ENCODE assay signal across 18 cellular contexts in the genomic region with DNA sequence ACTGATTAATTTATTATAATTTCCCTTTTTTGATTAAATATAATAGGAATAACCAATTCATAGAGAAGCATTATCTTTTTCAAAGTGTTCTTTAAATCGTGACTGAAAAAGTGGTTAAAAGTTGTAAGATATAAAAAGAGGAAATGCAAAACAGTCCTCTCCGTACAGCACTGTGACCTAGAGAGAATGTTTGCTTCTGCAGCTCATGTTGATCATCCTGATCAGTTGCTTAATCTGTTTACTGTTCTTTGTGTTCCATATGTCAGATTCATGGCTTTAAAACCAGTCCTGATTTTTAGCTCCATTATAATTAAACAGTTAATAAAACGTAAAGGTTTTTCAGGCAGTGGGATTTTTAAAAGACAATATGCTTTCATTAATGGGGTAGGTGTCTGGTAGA. TPM values are rescaled to one million over a fixed set of nuclear protein-coding genes. Genes with fewer than 3 reads are reported as not detected.
A peak's percentile ranks its signal among the peaks of the same experiment; 100 is the strongest.
DNase-seq lines count a peak whose midpoint lies in the region; ATAC-seq and TF ChIP-seq lines count a peak whose summit lies in the region.
"Had no signal": no experiment of that assay in that cellular context is flagged by ENCODE, and none has a peak within 500 bp of the region (broad histone marks: within the 10 kb centered on the region; RNA-seq: fewer than 3 reads in every experiment).

No MANE protein-coding gene starts in this region.

- H3K4me1 Mint-ChIP-seq in activated CD4-positive, alpha-beta T cell treated with anti-CD3 and anti-CD28 coated beads for 36 hours = peaks cover 10% of the 10 kb centered on the region
- H3K4me1 Mint-ChIP-seq in endodermal cell = peaks cover 44% of the 10 kb centered on the region
- H3K4me1 Mint-ChIP-seq in activated T-cell treated with anti-CD3 and anti-CD28 coated beads, Interleukin-2, amount 50 U/mL, for 4 hours (ENCODE audit: low read depth) = peaks cover 7% of the 10 kb centered on the region

- H3K4me3 Mint-ChIP-seq in activated CD4-positive, alpha-beta T cell treated with anti-CD3 and anti-CD28 coated beads for 36 hours = no peak overlapping the region
- H3K4me3 Mint-ChIP-seq in endodermal cell = no peak overlapping the region
- no peak overlapping the region for H3K4me3 Mint-ChIP-seq in activated T-cell treated with anti-CD3 and anti-CD28 coated beads, Interleukin-2, amount 50 U/mL, for 4 hours
- H3K4me3 Mint-ChIP-seq: activated naive CD8-positive, alpha-beta T cell treated with anti-CD3 and anti-CD28 coated beads for 36 hours; CD4-positive, alpha-beta memory T cell; naive B cell; T-helper 1 cell treated with Interleukin-12 subunit alpha and Interleukin-12 subunit beta and Interleukin-4 antibody, amounts not matched to agents 30 μg/mL and 1 μg/mL, for 36 hours had no signal

- H3K27me3 ChIP-seq in endodermal cell (ENCODE audit: control insufficient read depth, insufficient read depth, low read length, poor library complexity, severe bottlenecking) (no peaks in the 10 kb centered on the region), testis (no peaks in the 10 kb centered on the region)

- H3K4me3 ChIP-seq in endodermal cell (ENCODE audit: low read length) (no peak overlapping the region), testis (no peak overlapping the region)

- H3K27ac ChIP-seq in endodermal cell (ENCODE audit: low read depth, low read length) (no peak overlapping the region), testis (peak overlapping the region; percentile 69 to 74)

- H3K9ac ChIP-seq in endodermal cell (ENCODE audit: extremely low read depth, low read length, poor library complexity, severe bottlenecking) = no peak overlapping the region

- TF ChIP-seq CTCF in endodermal cell (conservative IDR thresholded peaks at IDR 0.05) = no peak
- TF ChIP-seq CTCF in testis (IDR thresholded peaks at IDR 0.05) = no peak

- no peaks in the 10 kb centered on the region for H3K9me3 Mint-ChIP-seq in activated CD4-positive, alpha-beta T cell treated with anti-CD3 and anti-CD28 coated beads for 36 hours (ENCODE audit: low read depth)
- peaks cover 7% of the 10 kb centered on the region for H3K9me3 Mint-ChIP-seq in endodermal cell
- H3K9me3 Mint-ChIP-seq in activated T-cell treated with anti-CD3 and anti-CD28 coated beads, Interleukin-2, amount 50 U/mL, for 4 hours = no peaks in the 10 kb centered on the region
- H3K9me3 Mint-ChIP-seq: activated naive CD8-positive, alpha-beta T cell treated with anti-CD3 and anti-CD28 coated beads for 36 hours; CD4-positive, alpha-beta memory T cell; naive B cell; T-helper 1 cell treated with Interleukin-12 subunit alpha and Interleukin-12 subunit beta and Interleukin-4 antibody, amounts not matched to agents 30 μg/mL and 1 μg/mL, for 36 hours had no signal

- no peak for ATAC-seq in activated CD4-positive, alpha-beta T cell treated with anti-CD3 and anti-CD28 coated beads for 36 hours
- no peak for ATAC-seq in HG02938 (IDR thresholded peaks at IDR 0.05; ENCODE audit: unreplicated experiment)
- ATAC-seq in activated T-cell treated with anti-CD3 and anti-CD28 coated beads, Interleukin-2, amount 50 U/mL, for 4 hours = no peak
- no peak for ATAC-seq in GM21717 (IDR thresholded peaks at IDR 0.05; ENCODE audit: unreplicated experiment)

- intact Hi-C loops in activated CD4-positive, alpha-beta T cell treated with anti-CD3 and anti-CD28 coated beads for 36 hours (cut with DNase I, micrococcal nuclease) = no loop called here
- intact Hi-C loops in testis (cut with DNase I; ENCODE audit: low total_unique reads) = no loop called here

- peaks cover 12% of the 10 kb centered on the region for H3K9me3 ChIP-seq in endodermal cell (ENCODE audit: control insufficient read depth, low read length)
- H3K9me3 ChIP-seq in testis = no peaks in the 10 kb centered on the region

- H3K4me1 ChIP-seq in endodermal cell (ENCODE audit: control insufficient read depth, insufficient read depth, low read length) (peaks cover 8% of the 10 kb centered on the region), testis (peaks cover 55% of the 10 kb centered on the region)

- H3K27me3 Mint-ChIP-seq in activated CD4-positive, alpha-beta T cell treated with anti-CD3 and anti-CD28 coated beads for 36 hours = no peaks in the 10 kb centered on the region
- H3K27me3 Mint-ChIP-seq in endodermal cell (ENCODE audit: insufficient read depth) = no peaks in the 10 kb centered on the region
- no peaks in the 10 kb centered on the region for H3K27me3 Mint-ChIP-seq in activated T-cell treated with anti-CD3 and anti-CD28 coated beads, Interleukin-2, amount 50 U/mL, for 4 hours (ENCODE audit: low read depth)
- H3K27me3 Mint-ChIP-seq: activated naive CD8-positive, alpha-beta T cell treated with anti-CD3 and anti-CD28 coated beads for 36 hours had no signal

- peaks cover 14% of the 10 kb centered on the region for H3K36me3 ChIP-seq in endodermal cell (ENCODE audit: control insufficient read depth, insufficient read depth, low read length)
- no peaks in the 10 kb centered on the region for H3K36me3 ChIP-seq in testis (ENCODE audit: low read depth, missing control alignments)

- POLR2A ChIA-PET in activated CD4-positive, alpha-beta T cell treated with anti-CD3 and anti-CD28 coated beads for 36 hours (lab: Charles Lee) = no interaction called here

- CTCF ChIA-PET in activated CD4-positive, alpha-beta T cell treated with anti-CD3 and anti-CD28 coated beads for 36 hours (lab: Charles Lee) = interaction anchor here (1.1 to 1.7 kb wide), 3 partner anchors 9 to 162 kb away, joined by 3 to 4 read pairs (median 3); no protein-coding TSS in a partner anchor

- 84 to 92% methylated on average over 2 to 3 of the region's 3 CpGs for WGBS in endodermal cell (ENCODE audit: insufficient coverage in 1 of 2, insufficient read length in 1 of 2), 2 experiments
- WGBS in testis, 2 donors = 32 to 42% methylated on average over 3 of the region's 3 CpGs

- no peak for DNase-seq in activated CD4-positive, alpha-beta T cell treated with anti-CD3 and anti-CD28 coated beads for 36 hours
- DNase-seq in activated CD4-positive, alpha-beta T cell treated with anti-CD3 and anti-CD28 coated beads for 48 hours = no peak
- DNase-seq in NCI-H524 treated with DMSO at 0.1 percent for 48 hours (lab: John Stamatoyannopoulos, UW) (peak; percentile 75), endodermal cell (no peak), testis (no peak)
- no peak for DNase-seq in activated T-cell treated with anti-CD3 and anti-CD28 coated beads, Interleukin-2, amount 50 U/mL, for 4 hours
- DNase-seq: activated CD4-positive, CD25-positive, alpha-beta regulatory T cell; activated CD8-positive, alpha-beta memory T cell treated with anti-CD3 and anti-CD28 coated beads for 24 hours; activated naive CD8-positive, alpha-beta T cell treated with anti-CD3 and anti-CD28 coated beads for 36 hours; CD4-positive, alpha-beta memory T cell; dermis blood vessel endothelial cell; DMS79 treated with DMSO at 0.1 percent for 48 hours; naive B cell; NCI-H1436 treated with DMSO at 0.1 percent for 48 hours; NCI-H226 had no signal

- no peak for TF ChIP-seq POLR2A in testis (IDR thresholded peaks at IDR 0.05)

- no peaks in the 10 kb centered on the region for H3K36me3 Mint-ChIP-seq in activated CD4-positive, alpha-beta T cell treated with anti-CD3 and anti-CD28 coated beads for 36 hours (ENCODE audit: low read depth)
- H3K36me3 Mint-ChIP-seq in endodermal cell (ENCODE audit: low read depth) = peaks cover 13% of the 10 kb centered on the region
- no peaks in the 10 kb centered on the region for H3K36me3 Mint-ChIP-seq in activated T-cell treated with anti-CD3 and anti-CD28 coated beads, Interleukin-2, amount 50 U/mL, for 4 hours (ENCODE audit: insufficient read depth)
- H3K36me3 Mint-ChIP-seq: activated naive CD8-positive, alpha-beta T cell treated with anti-CD3 and anti-CD28 coated beads for 36 hours; naive B cell had no signal

- H3K27ac Mint-ChIP-seq in activated CD4-positive, alpha-beta T cell treated with anti-CD3 and anti-CD28 coated beads for 36 hours = peak overlapping the region; percentile 20
- H3K27ac Mint-ChIP-seq in endodermal cell = peak overlapping the region; percentile 22
- H3K27ac Mint-ChIP-seq: activated naive CD8-positive, alpha-beta T cell treated with anti-CD3 and anti-CD28 coated beads for 36 hours; CD4-positive, alpha-beta memory T cell; T-helper 1 cell treated with Interleukin-12 subunit alpha and Interleukin-12 subunit beta and Interleukin-4 antibody, amounts not matched to agents 30 μg/mL and 1 μg/mL, for 36 hours had no signal

RNA-seq across cellular contexts. Expression of a gene that starts 4.7 kb away (rescaled TPM):
- 1 to 10 TPM; 2.9 to 4.4 TPM for total RNA-seq in activated CD4-positive, alpha-beta T cell treated with anti-CD3 and anti-CD28 coated beads for 36 hours
- total RNA-seq in endodermal cell (10 to 100 TPM; 25.6 to 33.4 TPM), testis (100 to 1,000 TPM; 139 to 144 TPM)
- 24.5 TPM for polyA plus RNA-seq in endodermal cell (2013, experiment 1 of 2)
- polyA plus RNA-seq in endodermal cell (2013, experiment 2 of 2) = 22.5 TPM
- 67.5 TPM for polyA plus RNA-seq in testis (ENCODE audit: insufficient read depth, low read depth, low replicate concordance)
- 1 to 10 TPM; 3.8 to 5.2 (median 4.0) TPM for total RNA-seq in activated T-cell treated with anti-CD3 and anti-CD28 coated beads, Interleukin-2, amount 50 U/mL, for 4 hours

RNA-seq across cellular contexts. Expression of a gene that starts 36.4 kb away (rescaled TPM):
- 1 to 10 TPM; 8.1 TPM for total RNA-seq in activated CD4-positive, alpha-beta T cell treated with anti-CD3 and anti-CD28 coated beads for 36 hours
- total RNA-seq in endodermal cell = 1 to 10 TPM; 1.7 to 2.3 TPM
- polyA plus RNA-seq in endodermal cell (2013, experiment 1 of 2) = 0.39 TPM
- polyA plus RNA-seq in endodermal cell (2013, experiment 2 of 2) = 0.41 TPM
- 10 to 100 TPM; 17.7 to 19.3 TPM for total RNA-seq in testis
- polyA plus RNA-seq in testis (ENCODE audit: insufficient read depth, low read depth, low replicate concordance) = 4.2 TPM
- total RNA-seq in activated T-cell treated with anti-CD3 and anti-CD28 coated beads, Interleukin-2, amount 50 U/mL, for 4 hours = 1 to 10 TPM; 3.6 to 4.1 (median 4.0) TPM

Comparison
In these comparisons a context has a peak if more than half of its experiments do, and no peak if none do; other contexts are left out.
1. RNA of a gene that starts 4.7 kb away (total RNA-seq): 139 to 144 TPM in testis and 25.6 to 33.4 TPM in endodermal cell; 2.9 to 4.4 TPM in activated CD4-positive, alpha-beta T cell treated with anti-CD3 and anti-CD28 coated beads for 36 hours and 3.8 to 5.2 TPM in activated T-cell treated with anti-CD3 and anti-CD28 coated beads, Interleukin-2, amount 50 U/mL, for 4 hours; every median in the first group is over 4 times any median in the second.